Comparison of ENCODE assay signal across 1 cellular context in the genomic region with DNA sequence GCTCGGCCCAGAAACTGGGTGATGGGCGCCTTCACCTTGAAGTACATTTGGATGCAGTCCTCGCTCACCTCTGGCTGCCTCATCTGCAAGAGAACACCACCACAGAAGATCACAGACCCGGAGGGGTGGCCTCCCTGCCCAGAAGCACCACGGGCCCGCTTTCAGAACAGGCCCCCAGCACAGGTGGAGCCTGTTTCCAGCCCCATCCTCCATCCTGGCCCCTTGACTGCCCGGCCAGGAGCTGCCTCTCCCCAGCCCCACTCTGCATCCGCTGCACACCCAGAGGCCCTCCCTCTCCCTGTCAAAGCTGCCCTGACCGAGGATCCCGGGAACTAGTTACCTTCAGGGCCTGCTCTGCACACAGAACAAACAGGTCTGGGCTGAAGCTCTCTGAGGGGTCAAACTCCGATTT.
TF ChIP-seq lines count a peak whose summit lies in the region.

No MANE protein-coding gene starts in this region.

TF ChIP-seq in H1, 55 proteins besides CTCF, POLR2A, EP300 and RAD21:
- TF ChIP-seq JUND (IDR thresholded peaks at IDR 0.05; ENCODE audit: low read length) (no peak), GTF2F1 (IDR thresholded peaks at IDR 0.05; ENCODE audit: borderline replicate concordance, low read depth, low read length) (no peak), SP4 (IDR thresholded peaks at IDR 0.05; ENCODE audit: low read length) (no peak), ASH2L (IDR thresholded peaks at IDR 0.05; ENCODE audit: low read length) (no peak), PHF8 (conservative IDR thresholded peaks at IDR 0.05; ENCODE audit: low read depth, low read length) (no peak), EZH2 (IDR thresholded peaks at IDR 0.05; ENCODE audit: low read depth, low read length, severe bottlenecking) (no peak)
- TF ChIP-seq, protein P1, sequence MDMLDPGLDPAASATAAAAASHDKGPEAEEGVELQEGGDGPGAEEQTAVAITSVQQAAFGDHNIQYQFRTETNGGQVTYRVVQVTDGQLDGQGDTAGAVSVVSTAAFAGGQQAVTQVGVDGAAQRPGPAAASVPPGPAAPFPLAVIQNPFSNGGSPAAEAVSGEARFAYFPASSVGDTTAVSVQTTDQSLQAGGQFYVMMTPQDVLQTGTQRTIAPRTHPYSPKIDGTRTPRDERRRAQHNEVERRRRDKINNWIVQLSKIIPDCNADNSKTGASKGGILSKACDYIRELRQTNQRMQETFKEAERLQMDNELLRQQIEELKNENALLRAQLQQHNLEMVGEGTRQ (IDR thresholded peaks at IDR 0.05; ENCODE audit: low read length), result no peak
